8 cellular contexts compared by ENCODE assay signal in genomic region chr5:157148734-157149615, GRCh38. TPM values are rescaled to one million over a fixed set of nuclear protein-coding genes. Genes with fewer than 3 reads are reported as not detected.
DNase-seq lines count a peak whose midpoint lies in the region; ATAC-seq, FAIRE-seq and TF ChIP-seq lines count a peak whose summit lies in the region.

No MANE protein-coding gene starts in this region.

- H3K79me2 ChIP-seq in mesendoderm (ENCODE audit: control insufficient read depth, insufficient read depth, low read length): no peaks in the 10 kb centered on the region

- peaks cover 36% of the 10 kb centered on the region for H3K4me1 Mint-ChIP-seq in activated CD4-positive, alpha-beta memory T cell treated with anti-CD3 and anti-CD28 coated beads, Interleukin-2, amount 10 ng/mL, durations not matched to agents 7 days and 5 days

- no peak overlapping the region for H4K8ac ChIP-seq in mesendoderm (ENCODE audit: low read depth, low read length)

- H2BK15ac ChIP-seq in mesendoderm (replicated peaks; ENCODE audit: low read depth): no peak overlapping the region

- no peak overlapping the region for H2BK5ac ChIP-seq in mesendoderm (ENCODE audit: low read length)

- H4K5ac ChIP-seq in mesendoderm (ENCODE audit: low read length): no peak overlapping the region

- H2AK5ac ChIP-seq in mesendoderm (ENCODE audit: low read length): no peak overlapping the region

- H3K4me2 ChIP-seq in mesendoderm (ENCODE audit: low read length): no peak overlapping the region

- no peaks in the 10 kb centered on the region for H3K36me3 Mint-ChIP-seq in activated CD4-positive, alpha-beta memory T cell treated with anti-CD3 and anti-CD28 coated beads, Interleukin-2, amount 10 ng/mL, durations not matched to agents 7 days and 5 days (ENCODE audit: low read depth)

- no peak overlapping the region for H3K4ac ChIP-seq in mesendoderm (ENCODE audit: low read depth, low read length)

- H3K27ac ChIP-seq in 22Rv1: no peak overlapping the region
- no peak overlapping the region for H3K27ac ChIP-seq in mesendoderm (ENCODE audit: low read depth, low read length)

- no peaks in the 10 kb centered on the region for H3K4me1 ChIP-seq in mesendoderm (ENCODE audit: control insufficient read depth, low read depth, low read length)

- H3K18ac ChIP-seq in mesendoderm (ENCODE audit: low read length): no peak overlapping the region

- DNase-seq in GM12892 (ENCODE audit: insufficient read length) (no peak), NCI-H526 treated with DMSO at 0.1 percent for 48 hours (lab: John Stamatoyannopoulos, UW) (peak; percentile 32), mesendoderm (peak; percentile 73)
- peak; percentile 85 for DNase-seq in activated CD4-positive, alpha-beta memory T cell treated with anti-CD3 and anti-CD28 coated beads, Interleukin-2, amount 10 ng/mL, durations not matched to agents 7 days and 5 days
- peak; percentile 71 for DNase-seq in effector CD8-positive, alpha-beta T cell (lab: John Stamatoyannopoulos, UW)
- peak; percentile 90 for DNase-seq in stimulated activated CD8-positive, alpha-beta memory T cell treated with anti-CD3 and anti-CD28 coated beads, Interleukin-4, amount 100 ng/mL, for 48 hours

- H3K9ac ChIP-seq in mesendoderm (ENCODE audit: low read length): no peak overlapping the region

- CTCF ChIA-PET in activated CD4-positive, alpha-beta memory T cell treated with anti-CD3 and anti-CD28 coated beads, Interleukin-2, amount 10 ng/mL, durations not matched to agents 7 days and 5 days (lab: Charles Lee): interaction anchor here (0.7 to 3.7 kb wide), 32 partner anchors 8 to 179 kb away, joined by 3 to 27 read pairs (median 6); partner anchors contain the start of genes CYFIP2 and ITK

- H3K27ac Mint-ChIP-seq in activated CD4-positive, alpha-beta memory T cell treated with anti-CD3 and anti-CD28 coated beads, Interleukin-2, amount 10 ng/mL, durations not matched to agents 7 days and 5 days: peak overlapping the region; percentile 33

- TF ChIP-seq POLR2A in GM12892 (IDR thresholded peaks at IDR 0.05; ENCODE audit: low read depth, low read length): no peak

- H3K27me3 ChIP-seq in mesendoderm (ENCODE audit: insufficient read depth, low read length, poor library complexity): no peaks in the 10 kb centered on the region

- no CpG with 5 or more reads among the region's 14 CpGs for WGBS in mesendoderm (ENCODE audit: extremely low coverage, insufficient coverage, low lambda C conversion rate)

- no peak overlapping the region for H3K4me3 Mint-ChIP-seq in activated CD4-positive, alpha-beta memory T cell treated with anti-CD3 and anti-CD28 coated beads, Interleukin-2, amount 10 ng/mL, durations not matched to agents 7 days and 5 days

- H3K4me3 ChIP-seq in mesendoderm (ENCODE audit: low read length): no peak overlapping the region

- TF ChIP-seq CTCF in 22Rv1 (IDR thresholded peaks at IDR 0.05): peak; percentile 91

- no peaks in the 10 kb centered on the region for H3K79me1 ChIP-seq in mesendoderm (ENCODE audit: low read length)

- no peaks in the 10 kb centered on the region for H3K27me3 Mint-ChIP-seq in activated CD4-positive, alpha-beta memory T cell treated with anti-CD3 and anti-CD28 coated beads, Interleukin-2, amount 10 ng/mL, durations not matched to agents 7 days and 5 days

- H3K9me3 Mint-ChIP-seq in activated CD4-positive, alpha-beta memory T cell treated with anti-CD3 and anti-CD28 coated beads, Interleukin-2, amount 10 ng/mL, durations not matched to agents 7 days and 5 days: no peaks in the 10 kb centered on the region

- POLR2A ChIA-PET in activated CD4-positive, alpha-beta memory T cell treated with anti-CD3 and anti-CD28 coated beads, Interleukin-2, amount 10 ng/mL, durations not matched to agents 7 days and 5 days (lab: Charles Lee): interaction anchor here (0.9 to 3.0 kb wide), 18 partner anchors 11 to 164 kb away, joined by 3 to 17 read pairs (median 5); partner anchors contain the start of gene ITK

- no peaks in the 10 kb centered on the region for H3K36me3 ChIP-seq in mesendoderm (ENCODE audit: control insufficient read depth, insufficient read depth, low read length)

- no peak overlapping the region for H2BK120ac ChIP-seq in mesendoderm (ENCODE audit: low read depth, low read length)

- peak; percentile 55 for ATAC-seq in HG03108 (IDR thresholded peaks at IDR 0.05; ENCODE audit: unreplicated experiment)

- peak; percentile 92 for FAIRE-seq in GM12892 (lab: Jason Lieb, UNC)

- no peak overlapping the region for H3K23ac ChIP-seq in mesendoderm (ENCODE audit: low read length)

- H3K56ac ChIP-seq in mesendoderm (ENCODE audit: low read length): no peak overlapping the region

RNA-seq across cellular contexts. Expression of gene MED7, which starts 6.3 kb away (rescaled TPM):
- polyA plus RNA-seq in GM12892 (2012; ENCODE audit: missing spikeins): 16.6 TPM
- total RNA-seq in activated CD4-positive, alpha-beta memory T cell treated with anti-CD3 and anti-CD28 coated beads, Interleukin-2, amount 10 ng/mL, durations not matched to agents 7 days and 5 days: 10 to 100 TPM; 16.8 to 17.7 TPM
- 10.4 TPM for polyA plus RNA-seq in mesendoderm (2013, experiment 1 of 2)
- 9.8 TPM for polyA plus RNA-seq in mesendoderm (2013, experiment 2 of 2)

RNA-seq across cellular contexts. Expression of gene GARIN3, which starts 17.1 kb away (rescaled TPM):
- not detected for polyA plus RNA-seq in GM12892 (2012; ENCODE audit: missing spikeins)
- total RNA-seq in activated CD4-positive, alpha-beta memory T cell treated with anti-CD3 and anti-CD28 coated beads, Interleukin-2, amount 10 ng/mL, durations not matched to agents 7 days and 5 days: under 1 TPM in 1 of 2 experiments, not detected in 1; 0.13 TPM
- polyA plus RNA-seq in mesendoderm (2013, experiment 1 of 2): not detected
- not detected for polyA plus RNA-seq in mesendoderm (2013, experiment 2 of 2)

RNA-seq across cellular contexts. Expression of gene ITK, which starts 31.7 kb away (rescaled TPM):
- 1.6 TPM for polyA plus RNA-seq in GM12892 (2012; ENCODE audit: missing spikeins)
- total RNA-seq in activated CD4-positive, alpha-beta memory T cell treated with anti-CD3 and anti-CD28 coated beads, Interleukin-2, amount 10 ng/mL, durations not matched to agents 7 days and 5 days: 100 to 1,000 TPM; 247 to 249 TPM
- polyA plus RNA-seq in mesendoderm (2013, experiment 1 of 2): 0.15 TPM
- polyA plus RNA-seq in mesendoderm (2013, experiment 2 of 2): 0.14 TPM

RNA-seq across cellular contexts. Expression of gene HAVCR2, which starts 40.1 kb away (rescaled TPM):
- polyA plus RNA-seq in GM12892 (2012; ENCODE audit: missing spikeins): 3.7 TPM
- 10 to 100 TPM; 62.4 to 66.9 TPM for total RNA-seq in activated CD4-positive, alpha-beta memory T cell treated with anti-CD3 and anti-CD28 coated beads, Interleukin-2, amount 10 ng/mL, durations not matched to agents 7 days and 5 days
- polyA plus RNA-seq in mesendoderm (2013, experiment 1 of 2): 0.08 TPM
- polyA plus RNA-seq in mesendoderm (2013, experiment 2 of 2): 0.03 TPM
